ENCODE assay signal across 1 cellular context in genomic region chr2:95278051-95278471, GRCh38.
TF ChIP-seq lines count a peak whose summit lies in the region.

No MANE protein-coding gene starts in this region.

TF ChIP-seq in K562, 482 proteins besides CTCF, POLR2A, EP300 and RAD21 (continued from another document):
- TF ChIP-seq, protein P1, sequence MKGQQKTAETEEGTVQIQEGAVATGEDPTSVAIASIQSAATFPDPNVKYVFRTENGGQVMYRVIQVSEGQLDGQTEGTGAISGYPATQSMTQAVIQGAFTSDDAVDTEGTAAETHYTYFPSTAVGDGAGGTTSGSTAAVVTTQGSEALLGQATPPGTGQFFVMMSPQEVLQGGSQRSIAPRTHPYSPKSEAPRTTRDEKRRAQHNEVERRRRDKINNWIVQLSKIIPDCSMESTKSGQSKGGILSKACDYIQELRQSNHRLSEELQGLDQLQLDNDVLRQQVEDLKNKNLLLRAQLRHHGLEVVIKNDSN (CRISPR knock-in tag; IDR thresholded peaks at IDR 0.05) = no peak
- TF ChIP-seq CCNT2 (IDR thresholded peaks at IDR 0.05; ENCODE audit: borderline replicate concordance, extremely low read depth, insufficient read length, low read depth, low read length) (no peak), ATF3 (IDR thresholded peaks at IDR 0.05) (peak; percentile 52; the same call in 1 of the 2 replicates), ATF3 (CRISPR knock-in tag; conservative IDR thresholded peaks at IDR 0.05) (no peak), SIX5 (IDR thresholded peaks at IDR 0.05; ENCODE audit: borderline replicate concordance in 1 of 2, insufficient read depth in 1 of 2, low read depth in 1 of 2, low read length in 2 of 2) (no peak), SP2 (IDR thresholded peaks at IDR 0.05; ENCODE audit: extremely low read depth, low read depth, low read length, poor library complexity, severe bottlenecking) (no peak), DPF2 (IDR thresholded peaks at IDR 0.05) (no peak), JUND (IDR thresholded peaks at IDR 0.05; ENCODE audit: borderline replicate concordance, low read depth, low read length) (peak; percentile 46; the same call in 1 of the 2 replicates), JUND (tag; IDR thresholded peaks at IDR 0.05; ENCODE audit: borderline replicate concordance, low read depth, low read length) (peak; percentile 54; the same call in 1 of the 3 replicates), YBX1 (IDR thresholded peaks at IDR 0.05) (no peak), FOSL1 (tag; conservative IDR thresholded peaks at IDR 0.05) (peak; percentile 88), ZNF77 (CRISPR knock-in tag; IDR thresholded peaks at IDR 0.05) (no peak), AFF1 (IDR thresholded peaks at IDR 0.05; ENCODE audit: low read depth in 1 of 2, partially characterized antibody in 2 of 2) (no peak), KDM5B (IDR thresholded peaks at IDR 0.05; ENCODE audit: insufficient replicate concordance, low read depth, low read length) (no peak), ZZZ3 (IDR thresholded peaks at IDR 0.05) (no peak), MAFK (IDR thresholded peaks at IDR 0.05; ENCODE audit: low read length) (peak; percentile 43; the same call in 1 of the 2 replicates), NFYB (IDR thresholded peaks at IDR 0.05; ENCODE audit: extremely low read depth, insufficient read length) (no peak), JUN (IDR thresholded peaks at IDR 0.05; ENCODE audit: borderline replicate concordance, low read depth, low read length) (peak; percentile 68; the same call in 1 of the 2 replicates), JUN (CRISPR knock-in tag; IDR thresholded peaks at IDR 0.05; ENCODE audit: borderline replicate concordance) (no peak), FOXJ2 (tag; IDR thresholded peaks at IDR 0.05) (no peak), CC2D1A (IDR thresholded peaks at IDR 0.05) (no peak), RREB1 (CRISPR knock-in tag; IDR thresholded peaks at IDR 0.05) (no peak), CREBBP (IDR thresholded peaks at IDR 0.05; ENCODE audit: low read depth, low read length) (no peak), MYBL2 (IDR thresholded peaks at IDR 0.05; ENCODE audit: low read depth) (no peak), MYBL2 (CRISPR knock-in tag; IDR thresholded peaks at IDR 0.05; ENCODE audit: borderline replicate concordance) (no peak), NCOA4 (IDR thresholded peaks at IDR 0.05; ENCODE audit: partially characterized antibody) (no peak), MAFG (tag; conservative IDR thresholded peaks at IDR 0.05) (peak; percentile 56), SMARCE1 (IDR thresholded peaks at IDR 0.05) (0 out of 2 replicates have a peak, but pooled peaks have one; percentile 23), C11orf30 (IDR thresholded peaks at IDR 0.05; ENCODE audit: low read depth) (peak; percentile 90), CEBPZ (IDR thresholded peaks at IDR 0.05; ENCODE audit: borderline replicate concordance, low read depth, low read length) (no peak)
- TF ChIP-seq, protein P2, sequence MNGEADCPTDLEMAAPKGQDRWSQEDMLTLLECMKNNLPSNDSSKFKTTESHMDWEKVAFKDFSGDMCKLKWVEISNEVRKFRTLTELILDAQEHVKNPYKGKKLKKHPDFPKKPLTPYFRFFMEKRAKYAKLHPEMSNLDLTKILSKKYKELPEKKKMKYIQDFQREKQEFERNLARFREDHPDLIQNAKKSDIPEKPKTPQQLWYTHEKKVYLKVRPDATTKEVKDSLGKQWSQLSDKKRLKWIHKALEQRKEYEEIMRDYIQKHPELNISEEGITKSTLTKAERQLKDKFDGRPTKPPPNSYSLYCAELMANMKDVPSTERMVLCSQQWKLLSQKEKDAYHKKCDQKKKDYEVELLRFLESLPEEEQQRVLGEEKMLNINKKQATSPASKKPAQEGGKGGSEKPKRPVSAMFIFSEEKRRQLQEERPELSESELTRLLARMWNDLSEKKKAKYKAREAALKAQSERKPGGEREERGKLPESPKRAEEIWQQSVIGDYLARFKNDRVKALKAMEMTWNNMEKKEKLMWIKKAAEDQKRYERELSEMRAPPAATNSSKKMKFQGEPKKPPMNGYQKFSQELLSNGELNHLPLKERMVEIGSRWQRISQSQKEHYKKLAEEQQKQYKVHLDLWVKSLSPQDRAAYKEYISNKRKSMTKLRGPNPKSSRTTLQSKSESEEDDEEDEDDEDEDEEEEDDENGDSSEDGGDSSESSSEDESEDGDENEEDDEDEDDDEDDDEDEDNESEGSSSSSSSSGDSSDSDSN (IDR thresholded peaks at IDR 0.05; ENCODE audit: borderline replicate concordance in 1 of 2, low read depth in 2 of 2, low read length in 2 of 2) = no peak
- TF ChIP-seq, protein P3, sequence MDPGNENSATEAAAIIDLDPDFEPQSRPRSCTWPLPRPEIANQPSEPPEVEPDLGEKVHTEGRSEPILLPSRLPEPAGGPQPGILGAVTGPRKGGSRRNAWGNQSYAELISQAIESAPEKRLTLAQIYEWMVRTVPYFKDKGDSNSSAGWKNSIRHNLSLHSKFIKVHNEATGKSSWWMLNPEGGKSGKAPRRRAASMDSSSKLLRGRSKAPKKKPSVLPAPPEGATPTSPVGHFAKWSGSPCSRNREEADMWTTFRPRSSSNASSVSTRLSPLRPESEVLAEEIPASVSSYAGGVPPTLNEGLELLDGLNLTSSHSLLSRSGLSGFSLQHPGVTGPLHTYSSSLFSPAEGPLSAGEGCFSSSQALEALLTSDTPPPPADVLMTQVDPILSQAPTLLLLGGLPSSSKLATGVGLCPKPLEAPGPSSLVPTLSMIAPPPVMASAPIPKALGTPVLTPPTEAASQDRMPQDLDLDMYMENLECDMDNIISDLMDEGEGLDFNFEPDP (CRISPR knock-in tag; IDR thresholded peaks at IDR 0.05) = no peak
- TF ChIP-seq, protein P4, sequence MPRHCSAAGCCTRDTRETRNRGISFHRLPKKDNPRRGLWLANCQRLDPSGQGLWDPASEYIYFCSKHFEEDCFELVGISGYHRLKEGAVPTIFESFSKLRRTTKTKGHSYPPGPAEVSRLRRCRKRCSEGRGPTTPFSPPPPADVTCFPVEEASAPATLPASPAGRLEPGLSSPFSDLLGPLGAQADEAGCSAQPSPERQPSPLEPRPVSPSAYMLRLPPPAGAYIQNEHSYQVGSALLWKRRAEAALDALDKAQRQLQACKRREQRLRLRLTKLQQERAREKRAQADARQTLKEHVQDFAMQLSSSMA (CRISPR knock-in tag; IDR thresholded peaks at IDR 0.05) = no peak
